13 cellular contexts compared by ENCODE assay signal in the genomic region with DNA sequence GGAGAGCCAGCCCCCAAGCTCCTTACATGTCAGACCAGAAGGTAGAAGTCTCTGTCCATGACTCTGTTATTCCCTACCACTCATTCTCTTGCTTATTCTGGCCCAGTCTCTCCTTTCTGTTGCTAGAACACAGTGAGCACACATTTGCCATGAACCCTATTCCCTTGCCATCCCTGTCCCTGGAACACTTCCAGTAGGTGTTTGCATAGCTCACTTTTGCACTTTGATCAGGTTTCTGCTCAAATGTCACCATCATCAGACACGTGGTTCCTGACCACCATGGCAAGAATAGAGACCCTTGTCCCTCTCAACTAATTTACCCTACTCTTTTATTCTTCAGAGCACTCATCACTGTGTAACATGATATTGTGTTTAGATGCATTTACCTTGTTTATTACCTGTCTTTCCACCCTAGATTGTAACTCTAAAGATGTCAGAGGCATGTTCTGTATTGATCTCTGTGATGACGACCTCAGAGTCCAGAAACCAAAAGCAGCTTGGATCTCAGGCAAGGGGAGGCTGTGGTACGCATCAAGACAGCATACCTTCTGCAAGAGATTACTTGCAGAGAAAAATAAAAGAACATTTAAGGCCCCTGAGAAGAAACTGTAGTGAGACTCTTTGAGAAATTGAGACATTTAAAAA.
"Had no signal": no experiment of that assay in that cellular context is flagged by ENCODE, and none has a peak within 500 bp of the region (broad histone marks: within the 10 kb centered on the region; RNA-seq: fewer than 3 reads in every experiment).

No MANE protein-coding gene starts in this region.

- H3K9me3 Mint-ChIP-seq: dendritic cell treated with granulocyte-macrophage colony-stimulating factor and Interleukin-4, amounts not matched to agents 40 ng/mL and 50 ng/mL, for 4 days had no signal

- ATAC-seq: effector memory CD8-positive, alpha-beta T cell; foreskin keratinocyte; left colon; natural killer cell treated with Interleukin-12 subunit alpha and Interleukin-12 subunit beta and Interleukin-15 and Interleukin-18, amount 100 ng/mL, for 72 hours had no signal

- H3K36me3 Mint-ChIP-seq: natural killer cell treated with Interleukin-12 subunit alpha and Interleukin-12 subunit beta and Interleukin-15 and Interleukin-18, amount 100 ng/mL, for 72 hours; type B pancreatic cell had no signal

- DNase-seq: cerebellar nuclear complex; effector memory CD8-positive, alpha-beta T cell; foreskin keratinocyte; left colon; small intestine; stimulated activated CD4-positive, alpha-beta T cell treated with anti-CD3 and anti-CD28 coated beads, Interleukin-12 subunit alpha, Interleukin-12 subunit beta, amount 100 ng/mL, for 4 hours; stimulated activated naive CD4-positive, alpha-beta T cell; stomach; substantia nigra had no signal

- H3K4me3 Mint-ChIP-seq: dendritic cell treated with granulocyte-macrophage colony-stimulating factor and Interleukin-4, amounts not matched to agents 40 ng/mL and 50 ng/mL, for 4 days; effector memory CD8-positive, alpha-beta T cell; mesothelial cell of epicardium; natural killer cell treated with Interleukin-12 subunit alpha and Interleukin-12 subunit beta and Interleukin-15 and Interleukin-18, amount 100 ng/mL, for 72 hours; type B pancreatic cell had no signal

- H3K27ac Mint-ChIP-seq: dendritic cell treated with granulocyte-macrophage colony-stimulating factor and Interleukin-4, amounts not matched to agents 40 ng/mL and 50 ng/mL, for 4 days; effector memory CD8-positive, alpha-beta T cell; mesothelial cell of epicardium; natural killer cell treated with Interleukin-12 subunit alpha and Interleukin-12 subunit beta and Interleukin-15 and Interleukin-18, amount 100 ng/mL, for 72 hours; type B pancreatic cell had no signal

- H3K27me3 Mint-ChIP-seq: dendritic cell treated with granulocyte-macrophage colony-stimulating factor and Interleukin-4, amounts not matched to agents 40 ng/mL and 50 ng/mL, for 4 days; effector memory CD8-positive, alpha-beta T cell; natural killer cell treated with Interleukin-12 subunit alpha and Interleukin-12 subunit beta and Interleukin-15 and Interleukin-18, amount 100 ng/mL, for 72 hours had no signal
